ENCODE assay signal across 9 cellular contexts in the genomic region with DNA sequence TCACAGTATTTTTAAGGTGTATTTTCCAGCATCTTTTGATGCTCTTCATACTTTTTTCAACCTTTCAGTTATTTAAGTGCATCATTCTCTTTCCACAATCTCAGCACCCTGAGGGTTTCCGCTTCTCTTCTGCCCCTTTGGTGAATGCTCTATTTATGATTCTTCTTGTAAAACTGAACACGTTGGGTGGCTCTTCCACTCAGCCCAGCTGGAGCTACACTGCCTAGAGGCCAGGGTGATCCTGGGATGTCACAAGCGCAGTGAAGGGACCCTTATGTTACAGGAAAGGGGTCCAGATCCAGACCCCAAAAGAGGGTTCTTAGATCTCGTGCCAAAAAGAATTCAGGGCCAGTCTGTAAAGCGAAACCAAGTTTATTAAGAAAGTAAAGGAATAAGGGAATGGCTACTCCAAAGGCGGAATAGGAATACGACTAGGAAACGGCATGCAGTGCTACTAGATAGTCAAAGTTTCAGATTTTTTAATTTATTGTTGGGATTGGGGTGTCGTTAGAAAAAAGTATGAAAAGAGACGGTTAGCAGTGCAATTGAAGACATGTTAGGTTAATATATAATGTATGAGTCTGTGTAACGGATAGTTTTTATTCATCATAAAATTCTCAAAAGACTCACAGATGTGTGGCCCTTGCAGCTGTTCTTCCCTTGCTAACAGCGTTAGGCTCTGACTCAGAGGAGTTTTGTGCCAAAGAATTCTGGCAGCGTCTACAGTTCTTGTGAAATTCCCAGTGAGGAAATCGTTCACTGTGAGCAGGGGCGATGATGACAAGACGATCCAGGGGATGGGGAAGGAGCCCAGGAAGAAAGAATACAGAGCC. TPM values are rescaled to one million over a fixed set of nuclear protein-coding genes. Genes with fewer than 3 reads are reported as not detected.
DNase-seq lines count a peak whose midpoint lies in the region; ATAC-seq, FAIRE-seq and TF ChIP-seq lines count a peak whose summit lies in the region.
"Had no signal": no experiment of that assay in that cellular context is flagged by ENCODE, and none has a peak within 500 bp of the region (broad histone marks: within the 10 kb centered on the region; RNA-seq: fewer than 3 reads in every experiment).

No MANE protein-coding gene starts in this region.

- peak overlapping the region; percentile 92 for H3K4me2 ChIP-seq in fibroblast of lung (ENCODE audit: extremely low read depth, insufficient read depth, low read length)

- H3K27me3 ChIP-seq in Caco-2 (replicated peaks; ENCODE audit: control insufficient read depth, insufficient read depth, low read length) = no peaks in the 10 kb centered on the region
- H3K27me3 ChIP-seq in fibroblast of lung (ENCODE audit: control insufficient read depth, insufficient read depth, low read length) = no peaks in the 10 kb centered on the region
- no peaks in the 10 kb centered on the region for H3K27me3 ChIP-seq in CD4-positive, alpha-beta memory T cell (ENCODE audit: insufficient read depth, low read length)

- peak overlapping the region; percentile 72 for H2AFZ ChIP-seq in fibroblast of lung (ENCODE audit: low read length)

- no peaks in the 10 kb centered on the region for H4K20me1 ChIP-seq in fibroblast of lung (ENCODE audit: control insufficient read depth, extremely low read depth, insufficient read depth, low read length)

- intact Hi-C loops in Caco-2 (cut with micrococcal nuclease; ENCODE audit: unreplicated experiment) = no loop called here
- intact Hi-C loops in activated T-helper 2 cell treated with anti-CD3 and anti-CD28 coated beads, Interferon-gamma antibody, Interleukin-2, Interleukin-4, amounts not matched to agents 10 μg/mL and 5 μg/mL and 100 μg/mL, durations not matched to agents 14 hours and 24 hours and 36 hours (cut with micrococcal nuclease) = no loop called here
- intact Hi-C loops in CD4-positive, alpha-beta memory T cell (cut with micrococcal nuclease) = no loop called here

- no peaks in the 10 kb centered on the region for H3K79me2 ChIP-seq in fibroblast of lung (ENCODE audit: control insufficient read depth, insufficient read depth, low read length)

- H3K9me3 Mint-ChIP-seq in Caco-2 (ENCODE audit: unreplicated experiment) (no peaks in the 10 kb centered on the region), osteocyte (ENCODE audit: unreplicated experiment) (no peaks in the 10 kb centered on the region)
- no peaks in the 10 kb centered on the region for H3K9me3 Mint-ChIP-seq in activated T-helper 2 cell treated with anti-CD3 and anti-CD28 coated beads, Interferon-gamma antibody, Interleukin-2, Interleukin-4, amounts not matched to agents 10 μg/mL and 5 μg/mL and 100 μg/mL, durations not matched to agents 14 hours and 24 hours and 36 hours
- no peaks in the 10 kb centered on the region for H3K9me3 Mint-ChIP-seq in CD4-positive, alpha-beta memory T cell

- no TSS peak for BruUV-seq in Caco-2 (replicated peaks; lab: Mats Ljungman, UMichigan)

- H3K36me3 ChIP-seq in Caco-2 (ENCODE audit: control insufficient read depth, insufficient read depth, low read length) (no peaks in the 10 kb centered on the region), fibroblast of lung (ENCODE audit: control insufficient read depth, insufficient read depth, low read length) (no peaks in the 10 kb centered on the region)
- no peaks in the 10 kb centered on the region for H3K36me3 ChIP-seq in CD4-positive, alpha-beta memory T cell (ENCODE audit: insufficient read depth, low read length)

- H3K27ac ChIP-seq in fibroblast of lung (ENCODE audit: insufficient read depth, low read length) = peak overlapping the region; percentile 72
- no peak overlapping the region for H3K27ac ChIP-seq in CD4-positive, alpha-beta memory T cell (ENCODE audit: low read depth, low read length)

- ATAC-seq in HG03196 (IDR thresholded peaks at IDR 0.05; ENCODE audit: unreplicated experiment) = no peak
- no peak for ATAC-seq in GM19467 (IDR thresholded peaks at IDR 0.05; ENCODE audit: unreplicated experiment)
- ATAC-seq: GM12878 had no signal

- CTCF ChIA-PET in Caco-2 (lab: Charles Lee) = no interaction called here
- CTCF ChIA-PET in CD4-positive, alpha-beta memory T cell (lab: Charles Lee; ENCODE audit: partially characterized antibody) = interaction anchor here (1.2 kb wide), 1 partner anchor 16 kb away, joined by 3 read pairs; no protein-coding TSS in a partner anchor

- no peaks in the 10 kb centered on the region for H3K27me3 Mint-ChIP-seq in Caco-2 (ENCODE audit: insufficient read depth, unreplicated experiment)
- no peaks in the 10 kb centered on the region for H3K27me3 Mint-ChIP-seq in osteocyte (ENCODE audit: unreplicated experiment)
- H3K27me3 Mint-ChIP-seq in activated T-helper 2 cell treated with anti-CD3 and anti-CD28 coated beads, Interferon-gamma antibody, Interleukin-2, Interleukin-4, amounts not matched to agents 10 μg/mL and 5 μg/mL and 100 μg/mL, durations not matched to agents 14 hours and 24 hours and 36 hours (ENCODE audit: low read depth) = no peaks in the 10 kb centered on the region
- H3K27me3 Mint-ChIP-seq in CD4-positive, alpha-beta memory T cell = no peaks in the 10 kb centered on the region

- peak; percentile 87 for FAIRE-seq in RCC 7860 (lab: Jason Lieb, UNC)
- FAIRE-seq: GM12878 had no signal

- H3K4me3 Mint-ChIP-seq in Caco-2 (ENCODE audit: unreplicated experiment) = peak overlapping the region; percentile 11
- no peak overlapping the region for H3K4me3 Mint-ChIP-seq in osteocyte (ENCODE audit: unreplicated experiment)
- no peak overlapping the region for H3K4me3 Mint-ChIP-seq in activated T-helper 2 cell treated with anti-CD3 and anti-CD28 coated beads, Interferon-gamma antibody, Interleukin-2, Interleukin-4, amounts not matched to agents 10 μg/mL and 5 μg/mL and 100 μg/mL, durations not matched to agents 14 hours and 24 hours and 36 hours (ENCODE audit: low read depth)
- H3K4me3 Mint-ChIP-seq in CD4-positive, alpha-beta memory T cell = no peak overlapping the region

- no peak overlapping the region for H3K4me3 ChIP-seq in Caco-2 (ENCODE audit: low read depth, low read length)
- H3K4me3 ChIP-seq in fibroblast of lung (replicated peaks in 1 of 4; ENCODE audit: control extremely low read depth in 1 of 4, insufficient read depth in 1 of 4, low read depth in 3 of 4, low read length in 4 of 4) = peak overlapping the region; percentile 24 to 57 (median 41)
- H3K4me3 ChIP-seq in CD4-positive, alpha-beta memory T cell (ENCODE audit: low read length in 2 of 2) = no peak overlapping the region
- H3K4me3 ChIP-seq: GM12878 had no signal

- H3K36me3 Mint-ChIP-seq in Caco-2 (ENCODE audit: insufficient read depth, unreplicated experiment) (peaks cover 91% of the 10 kb centered on the region), osteocyte (ENCODE audit: unreplicated experiment) (no peaks in the 10 kb centered on the region)
- H3K36me3 Mint-ChIP-seq in activated T-helper 2 cell treated with anti-CD3 and anti-CD28 coated beads, Interferon-gamma antibody, Interleukin-2, Interleukin-4, amounts not matched to agents 10 μg/mL and 5 μg/mL and 100 μg/mL, durations not matched to agents 14 hours and 24 hours and 36 hours (ENCODE audit: low read depth) = no peaks in the 10 kb centered on the region
- no peaks in the 10 kb centered on the region for H3K36me3 Mint-ChIP-seq in CD4-positive, alpha-beta memory T cell

- peak overlapping the region; percentile 21 for H3K9ac ChIP-seq in fibroblast of lung (ENCODE audit: insufficient read depth, low read length)

- peaks cover 51% of the 10 kb centered on the region for H3K4me1 Mint-ChIP-seq in Caco-2 (ENCODE audit: low read depth, unreplicated experiment)
- H3K4me1 Mint-ChIP-seq in osteocyte (ENCODE audit: unreplicated experiment) = peaks cover 10% of the 10 kb centered on the region
- no peaks in the 10 kb centered on the region for H3K4me1 Mint-ChIP-seq in activated T-helper 2 cell treated with anti-CD3 and anti-CD28 coated beads, Interferon-gamma antibody, Interleukin-2, Interleukin-4, amounts not matched to agents 10 μg/mL and 5 μg/mL and 100 μg/mL, durations not matched to agents 14 hours and 24 hours and 36 hours (ENCODE audit: low read depth)
- no peaks in the 10 kb centered on the region for H3K4me1 Mint-ChIP-seq in CD4-positive, alpha-beta memory T cell

- DNase-seq in Caco-2 (no peak), RCC 7860 (ENCODE audit: low spot score) (peak; percentile 74), fibroblast of lung (ENCODE audit: low read depth in 2 of 2) (peak; percentile 96 to 99), osteocyte (ENCODE audit: extremely low spot score, unreplicated experiment) (no peak)
- no peak for DNase-seq in activated T-helper 2 cell treated with anti-CD3 and anti-CD28 coated beads, Interferon-gamma antibody, Interleukin-2, Interleukin-4, amounts not matched to agents 10 μg/mL and 5 μg/mL and 100 μg/mL, durations not matched to agents 14 hours and 24 hours and 36 hours (ENCODE audit: low spot score)
- no peak for DNase-seq in CD4-positive, alpha-beta memory T cell

- H3K4me1 ChIP-seq in Caco-2 = peaks cover 59% of the 10 kb centered on the region
- peaks cover 3% of the 10 kb centered on the region for H3K4me1 ChIP-seq in fibroblast of lung (ENCODE audit: control insufficient read depth, extremely low read depth, insufficient read depth, low read length)
- H3K4me1 ChIP-seq in CD4-positive, alpha-beta memory T cell (ENCODE audit: insufficient read depth, low read length) = no peaks in the 10 kb centered on the region

- TF ChIP-seq CTCF in Caco-2 (IDR thresholded peaks at IDR 0.05; ENCODE audit: insufficient read depth in 1 of 2, low read depth in 1 of 2, low read length in 1 of 2, severe bottlenecking in 1 of 2, unreplicated experiment in 1 of 2) = no peak
- TF ChIP-seq CTCF in fibroblast of lung (conservative IDR thresholded peaks at IDR 0.05 in 1 of 2, IDR thresholded peaks at IDR 0.05 in 1 of 2; ENCODE audit: low read depth in 1 of 2, low read length in 2 of 2) = no peak
- no peak for TF ChIP-seq CTCF in osteocyte (IDR thresholded peaks at IDR 0.05)

- H3K9me3 ChIP-seq in Caco-2 = no peaks in the 10 kb centered on the region
- H3K9me3 ChIP-seq in fibroblast of lung (ENCODE audit: control insufficient read depth, insufficient read depth, low read depth, low read length) = no peaks in the 10 kb centered on the region
- H3K9me3 ChIP-seq in CD4-positive, alpha-beta memory T cell (ENCODE audit: control insufficient read depth in 1 of 2, low read length in 2 of 2) = no peaks in the 10 kb centered on the region

- POLR2A ChIA-PET in Caco-2 (lab: Charles Lee) = interaction anchor here (1.0 kb wide), 1 partner anchor 34 kb away, joined by 4 read pairs; a partner anchor contains a TSS
- POLR2A ChIA-PET in CD4-positive, alpha-beta memory T cell (lab: Charles Lee; ENCODE audit: partially characterized antibody) = no interaction called here

- H3K27ac Mint-ChIP-seq in Caco-2 (ENCODE audit: unreplicated experiment) (peak overlapping the region; percentile 69), osteocyte (ENCODE audit: unreplicated experiment) (peak overlapping the region; percentile 51)
- no peak overlapping the region for H3K27ac Mint-ChIP-seq in activated T-helper 2 cell treated with anti-CD3 and anti-CD28 coated beads, Interferon-gamma antibody, Interleukin-2, Interleukin-4, amounts not matched to agents 10 μg/mL and 5 μg/mL and 100 μg/mL, durations not matched to agents 14 hours and 24 hours and 36 hours
- peak overlapping the region in 1 of 7 donors; percentile 6 for H3K27ac Mint-ChIP-seq in CD4-positive, alpha-beta memory T cell

RNA-seq across cellular contexts. Expression of a gene that starts 14.4 kb away (rescaled TPM):
- total RNA-seq in Caco-2 (2022) = 37.9 and 47.7 TPM in 2 replicates
- not detected in 2 replicates for total RNA-seq in fibroblast of lung
- 0.06 TPM in 1 of 2 replicates, not detected in the other for polyA plus RNA-seq in fibroblast of lung
- polyA plus RNA-seq in fibroblast of lung (2012) = 0.06 TPM in 1 of 2 replicates, not detected in the other
- not detected in 2 replicates for polyA minus RNA-seq in fibroblast of lung (ENCODE audit: low replicate concordance)
- not detected in 2 replicates for total RNA-seq in osteocyte
- total RNA-seq in activated T-helper 2 cell treated with anti-CD3 and anti-CD28 coated beads, Interferon-gamma antibody, Interleukin-2, Interleukin-4, amounts not matched to agents 10 μg/mL and 5 μg/mL and 100 μg/mL, durations not matched to agents 14 hours and 24 hours and 36 hours = 0.21 and 0.30 TPM in 2 replicates
- not detected for total RNA-seq in CD4-positive, alpha-beta memory T cell
- not detected for polyA plus RNA-seq in CD4-positive, alpha-beta memory T cell
- total RNA-seq: GM12878 had no signal

RNA-seq across cellular contexts. Expression of a gene that starts 34.6 kb away (rescaled TPM):
- 10.7 TPM in 2 replicates for total RNA-seq in Caco-2 (2022)
- 8.5 and 12.2 TPM in 2 replicates for total RNA-seq in fibroblast of lung
- 43.8 and 67.5 TPM in 2 replicates for polyA plus RNA-seq in fibroblast of lung
- polyA plus RNA-seq in fibroblast of lung (2012) = 19.9 and 22.8 TPM in 2 replicates
- 15.0 and 23.7 TPM in 2 replicates for polyA minus RNA-seq in fibroblast of lung (ENCODE audit: low replicate concordance)
- total RNA-seq in osteocyte = 12.2 and 14.2 TPM in 2 replicates
- 25.6 and 26.9 TPM in 2 replicates for total RNA-seq in activated T-helper 2 cell treated with anti-CD3 and anti-CD28 coated beads, Interferon-gamma antibody, Interleukin-2, Interleukin-4, amounts not matched to agents 10 μg/mL and 5 μg/mL and 100 μg/mL, durations not matched to agents 14 hours and 24 hours and 36 hours
- 10 to 100 TPM; 21.5 to 24.8 TPM for total RNA-seq in CD4-positive, alpha-beta memory T cell
- 10 to 100 TPM; 17.8 to 25.0 TPM for polyA plus RNA-seq in CD4-positive, alpha-beta memory T cell

RNA-seq across cellular contexts. Expression of a gene that starts 46.7 kb away (rescaled TPM):
- 32.5 and 33.8 TPM in 2 replicates for total RNA-seq in Caco-2 (2022)
- 37.7 and 43.7 TPM in 2 replicates for total RNA-seq in fibroblast of lung
- 38.2 and 48.0 TPM in 2 replicates for polyA plus RNA-seq in fibroblast of lung
- 35.6 and 41.2 TPM in 2 replicates for polyA plus RNA-seq in fibroblast of lung (2012)
- polyA minus RNA-seq in fibroblast of lung (ENCODE audit: low replicate concordance) = 13.6 and 17.3 TPM in 2 replicates
- total RNA-seq in osteocyte = 41.3 and 44.9 TPM in 2 replicates
- 39.6 and 45.9 TPM in 2 replicates for total RNA-seq in activated T-helper 2 cell treated with anti-CD3 and anti-CD28 coated beads, Interferon-gamma antibody, Interleukin-2, Interleukin-4, amounts not matched to agents 10 μg/mL and 5 μg/mL and 100 μg/mL, durations not matched to agents 14 hours and 24 hours and 36 hours
- 10 to 100 TPM; 28.1 to 33.2 TPM for total RNA-seq in CD4-positive, alpha-beta memory T cell
- 10 to 100 TPM in 1 of 2 donors, 1 to 10 TPM in 1; 9.1 to 23.6 TPM for polyA plus RNA-seq in CD4-positive, alpha-beta memory T cell

Comparison
In these comparisons a context has a peak if more than half of its experiments do, and no peak if none do; other contexts are left out.
1. DNase-seq: peak in RCC 7860 (single experiment) and fibroblast of lung (2 of 2); none in Caco-2 (0 of 2), osteocyte (single experiment), activated T-helper 2 cell treated with anti-CD3 and anti-CD28 coated beads, Interferon-gamma antibody, Interleukin-2, Interleukin-4, amounts not matched to agents 10 μg/mL and 5 μg/mL and 100 μg/mL, durations not matched to agents 14 hours and 24 hours and 36 hours (single experiment) and CD4-positive, alpha-beta memory T cell (0 of 5).
2. H3K4me3 ChIP-seq: peak in fibroblast of lung (4 of 4); none in Caco-2 (single experiment) and CD4-positive, alpha-beta memory T cell (0 of 2).
3. RNA of a gene that starts 14.4 kb away (total RNA-seq): 37.9 to 47.7 TPM in Caco-2; 0.21 to 0.30 TPM in activated T-helper 2 cell treated with anti-CD3 and anti-CD28 coated beads, Interferon-gamma antibody, Interleukin-2, Interleukin-4, amounts not matched to agents 10 μg/mL and 5 μg/mL and 100 μg/mL, durations not matched to agents 14 hours and 24 hours and 36 hours, not detected in CD4-positive, alpha-beta memory T cell, not detected in fibroblast of lung and not detected in osteocyte; every median in the first group is over 10 times any median in the second.